14 cellular contexts compared by ENCODE assay signal in genomic region chr2:237297421-237298155, GRCh38.
A peak's percentile ranks its signal among the peaks of the same experiment; 100 is the strongest.
DNase-seq lines count a peak whose midpoint lies in the region; ATAC-seq and TF ChIP-seq lines count a peak whose summit lies in the region.
"Had no signal": no experiment of that assay in that cellular context is flagged by ENCODE, and none has a peak within 500 bp of the region (broad histone marks: within the 10 kb centered on the region; RNA-seq: fewer than 3 reads in every experiment).

No MANE protein-coding gene starts in this region.

- peaks cover 4% of the 10 kb centered on the region for H3K27me3 Mint-ChIP-seq in type B pancreatic cell

- peaks cover 70% of the 10 kb centered on the region for H3K4me1 ChIP-seq in muscle layer of colon (ENCODE audit: insufficient read depth, low read length)

- H3K9me3 Mint-ChIP-seq in type B pancreatic cell, result peaks cover 4% of the 10 kb centered on the region

- H3K36me3 Mint-ChIP-seq in type B pancreatic cell, result peaks cover 2% of the 10 kb centered on the region
- H3K36me3 Mint-ChIP-seq: CD8-positive, alpha-beta T cell had no signal

- ATAC-seq in HG02588 (IDR thresholded peaks at IDR 0.05; ENCODE audit: unreplicated experiment), result no peak
- ATAC-seq: CD8-positive, alpha-beta T cell had no signal

- TF ChIP-seq CTCF in type B pancreatic cell (conservative IDR thresholded peaks at IDR 0.05), result no peak

- no peak overlapping the region for H3K4me3 ChIP-seq in muscle layer of colon (ENCODE audit: low read depth in 1 of 2, low read length in 2 of 2)
- H3K4me3 ChIP-seq: right atrium auricular region had no signal

- no peak overlapping the region for H3K4me3 Mint-ChIP-seq in type B pancreatic cell
- H3K4me3 Mint-ChIP-seq: activated CD4-positive, alpha-beta memory T cell treated with anti-CD3 and anti-CD28 coated beads, Interleukin-2, amount 10 ng/mL, durations not matched to agents 7 days and 5 days; CD8-positive, alpha-beta T cell had no signal

- H3K4me1 Mint-ChIP-seq in type B pancreatic cell (ENCODE audit: unreplicated experiment), result peaks cover 44% of the 10 kb centered on the region
- H3K4me1 Mint-ChIP-seq: activated CD4-positive, alpha-beta memory T cell treated with anti-CD3 and anti-CD28 coated beads, Interleukin-2, amount 10 ng/mL, durations not matched to agents 7 days and 5 days had no signal

- H3K9ac ChIP-seq in muscle layer of colon (ENCODE audit: low read length), result peak overlapping the region; percentile 10

- H3K27ac ChIP-seq in muscle layer of colon (ENCODE audit: low read depth, low read length), result peak overlapping the region; percentile 85

- H3K9me3 ChIP-seq in muscle layer of colon (ENCODE audit: low read length), result no peaks in the 10 kb centered on the region
- H3K9me3 ChIP-seq: right atrium auricular region had no signal

- DNase-seq in M059J (ENCODE audit: low read depth), result peak; percentile 43
- peak; percentile 51 for DNase-seq in brain pericyte (ENCODE audit: low read depth, low spot score)
- DNase-seq in type B pancreatic cell (ENCODE audit: extremely low spot score, unreplicated experiment), result no peak
- DNase-seq in midbrain (lab: John Stamatoyannopoulos, UW), result no peak
- no peak for DNase-seq in germinal center (ENCODE audit: low spot score)
- no peak for DNase-seq in activated CD4-positive, CD25-positive, alpha-beta regulatory T cell treated with anti-CD3 and anti-CD28 coated beads, Interleukin-2, amount 50 U/mL, for 72 hours
- DNase-seq: activated CD4-positive, alpha-beta memory T cell treated with anti-CD3 and anti-CD28 coated beads, Interleukin-2, amount 10 ng/mL, durations not matched to agents 7 days and 5 days; activated effector memory CD4-positive, alpha-beta T cell treated with Interleukin-2 at 50 U/mL for 16 hours; CD8-positive, alpha-beta T cell; NCI-H1048; T1000 had no signal

- no peaks in the 10 kb centered on the region for H3K36me3 ChIP-seq in muscle layer of colon (ENCODE audit: insufficient read depth, low read length)
- H3K36me3 ChIP-seq: right atrium auricular region had no signal

- no peaks in the 10 kb centered on the region for H3K27me3 ChIP-seq in muscle layer of colon (ENCODE audit: control insufficient read depth in 1 of 2, insufficient read depth in 2 of 2, low read length in 2 of 2)
- H3K27me3 ChIP-seq: right atrium auricular region had no signal

- peak overlapping the region; percentile 67 for H3K27ac Mint-ChIP-seq in type B pancreatic cell
- H3K27ac Mint-ChIP-seq: activated CD4-positive, alpha-beta memory T cell treated with anti-CD3 and anti-CD28 coated beads, Interleukin-2, amount 10 ng/mL, durations not matched to agents 7 days and 5 days; CD8-positive, alpha-beta T cell had no signal

Comparison
In these comparisons a context has a peak if more than half of its experiments do, and no peak if none do; other contexts are left out.
1. DNase-seq: peak in M059J (single experiment) and brain pericyte (single experiment); none in type B pancreatic cell (single experiment), midbrain (single experiment), germinal center (single experiment) and activated CD4-positive, CD25-positive, alpha-beta regulatory T cell treated with anti-CD3 and anti-CD28 coated beads, Interleukin-2, amount 50 U/mL, for 72 hours (single experiment).